ENCODE assay signal across 1 cellular context in genomic region chr2:160493227-160494028, GRCh38.
TF ChIP-seq lines count a peak whose summit lies in the region.

Gene RBMS1 (minus strand): TSS chr2:160493807. CDS start chr2:160493363, 444 bp downstream.

TF ChIP-seq in K562, 482 proteins besides CTCF, POLR2A, EP300 and RAD21:
- TF ChIP-seq, protein P1, sequence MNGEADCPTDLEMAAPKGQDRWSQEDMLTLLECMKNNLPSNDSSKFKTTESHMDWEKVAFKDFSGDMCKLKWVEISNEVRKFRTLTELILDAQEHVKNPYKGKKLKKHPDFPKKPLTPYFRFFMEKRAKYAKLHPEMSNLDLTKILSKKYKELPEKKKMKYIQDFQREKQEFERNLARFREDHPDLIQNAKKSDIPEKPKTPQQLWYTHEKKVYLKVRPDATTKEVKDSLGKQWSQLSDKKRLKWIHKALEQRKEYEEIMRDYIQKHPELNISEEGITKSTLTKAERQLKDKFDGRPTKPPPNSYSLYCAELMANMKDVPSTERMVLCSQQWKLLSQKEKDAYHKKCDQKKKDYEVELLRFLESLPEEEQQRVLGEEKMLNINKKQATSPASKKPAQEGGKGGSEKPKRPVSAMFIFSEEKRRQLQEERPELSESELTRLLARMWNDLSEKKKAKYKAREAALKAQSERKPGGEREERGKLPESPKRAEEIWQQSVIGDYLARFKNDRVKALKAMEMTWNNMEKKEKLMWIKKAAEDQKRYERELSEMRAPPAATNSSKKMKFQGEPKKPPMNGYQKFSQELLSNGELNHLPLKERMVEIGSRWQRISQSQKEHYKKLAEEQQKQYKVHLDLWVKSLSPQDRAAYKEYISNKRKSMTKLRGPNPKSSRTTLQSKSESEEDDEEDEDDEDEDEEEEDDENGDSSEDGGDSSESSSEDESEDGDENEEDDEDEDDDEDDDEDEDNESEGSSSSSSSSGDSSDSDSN (IDR thresholded peaks at IDR 0.05; ENCODE audit: borderline replicate concordance in 1 of 2, low read depth in 2 of 2, low read length in 2 of 2) = no peak
- TF ChIP-seq POLR2B (IDR thresholded peaks at IDR 0.05; ENCODE audit: low read depth, partially characterized antibody) = no peak
- no peak for TF ChIP-seq HNRNPLL (IDR thresholded peaks at IDR 0.05; ENCODE audit: low read depth, low read length, poor library complexity, severe bottlenecking)
- TF ChIP-seq TAL1 (IDR thresholded peaks at IDR 0.05) = no peak
- no peak for TF ChIP-seq FOXP1 (CRISPR knock-in tag; IDR thresholded peaks at IDR 0.05)
- no peak for TF ChIP-seq KDM4B (IDR thresholded peaks at IDR 0.05; ENCODE audit: borderline replicate concordance in 2 of 2, low read depth in 1 of 2)
- TF ChIP-seq, protein P2, sequence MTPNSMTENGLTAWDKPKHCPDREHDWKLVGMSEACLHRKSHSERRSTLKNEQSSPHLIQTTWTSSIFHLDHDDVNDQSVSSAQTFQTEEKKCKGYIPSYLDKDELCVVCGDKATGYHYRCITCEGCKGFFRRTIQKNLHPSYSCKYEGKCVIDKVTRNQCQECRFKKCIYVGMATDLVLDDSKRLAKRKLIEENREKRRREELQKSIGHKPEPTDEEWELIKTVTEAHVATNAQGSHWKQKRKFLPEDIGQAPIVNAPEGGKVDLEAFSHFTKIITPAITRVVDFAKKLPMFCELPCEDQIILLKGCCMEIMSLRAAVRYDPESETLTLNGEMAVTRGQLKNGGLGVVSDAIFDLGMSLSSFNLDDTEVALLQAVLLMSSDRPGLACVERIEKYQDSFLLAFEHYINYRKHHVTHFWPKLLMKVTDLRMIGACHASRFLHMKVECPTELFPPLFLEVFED (CRISPR knock-in tag; conservative IDR thresholded peaks at IDR 0.05) = no peak
- TF ChIP-seq PCBP2 (IDR thresholded peaks at IDR 0.05; ENCODE audit: low read depth, low read length, poor library complexity, severe bottlenecking) = peak; percentile 76
- no peak for TF ChIP-seq PHF20 (IDR thresholded peaks at IDR 0.05; ENCODE audit: partially characterized antibody)
- no peak for TF ChIP-seq NFYB (IDR thresholded peaks at IDR 0.05; ENCODE audit: extremely low read depth, insufficient read length)
- TF ChIP-seq BCL6 (CRISPR knock-in tag; IDR thresholded peaks at IDR 0.05) = no peak
- TF ChIP-seq ZNF263 (CRISPR knock-in tag; IDR thresholded peaks at IDR 0.05; ENCODE audit: borderline replicate concordance) = peak; percentile 93
- no peak for TF ChIP-seq RBM17 (IDR thresholded peaks at IDR 0.05; ENCODE audit: borderline replicate concordance, low read depth, low read length)
